In genomic region chr1:110674337-110675059, GRCh38 we compare ENCODE assay signal across 8 cellular contexts. TPM values are rescaled to one million over a fixed set of nuclear protein-coding genes. Genes with fewer than 3 reads are reported as not detected.
DNase-seq lines count a peak whose midpoint lies in the region; ATAC-seq and TF ChIP-seq lines count a peak whose summit lies in the region.

TSS of gene KCNA3 (minus strand) at chr1:110674940. CDS start at chr1:110674809, 131 bp downstream.

- H3K27me3 ChIP-seq in Loucy (ENCODE audit: insufficient read depth, low read length, poor library complexity, severe bottlenecking), result peaks cover 18% of the 10 kb centered on the region
- H3K27me3 ChIP-seq in muscle layer of colon (ENCODE audit: control insufficient read depth in 1 of 2, insufficient read depth in 2 of 2, low read length in 2 of 2), result peaks cover 34 to 39% of the 10 kb centered on the region in 2 donors

- no peak within 1 kb of the TSS for H3K27ac ChIP-seq in muscle layer of colon (ENCODE audit: low read depth, low read length)

- intact Hi-C loops in activated CD4-positive, alpha-beta T cell treated with anti-CD3 and anti-CD28 coated beads for 36 hours (cut with DNase I, micrococcal nuclease), result loop anchor here (5.0 to 10.0 kb wide), 6 partner anchors 460 to 1948 kb away; partner anchors contain the start of genes CEPT1 (in 1 of the 2), DENND2D (in 1 of the 2), DRAM2 (in 1 of the 2) and KCNC4 (in 1 of the 2)
- intact Hi-C loops in dendritic cell treated with granulocyte-macrophage colony-stimulating factor and Interleukin-4, amounts not matched to agents 40 ng/mL and 50 ng/mL, for 4 days (cut with micrococcal nuclease), result no loop called here

- peaks cover 41% of the 10 kb centered on the region for H3K4me1 ChIP-seq in Loucy (ENCODE audit: insufficient read depth, low read length, poor library complexity, severe bottlenecking)
- H3K4me1 ChIP-seq in muscle layer of colon (ENCODE audit: insufficient read depth, low read length), result no peaks in the 10 kb centered on the region

- H3F3A ChIP-seq in Loucy (ENCODE audit: low read depth), result 0 out of 2 replicates have a peak, but pooled peaks cover 6% of the 10 kb centered on the region

- peak within 1 kb of the TSS; percentile 74 for H3K4me3 ChIP-seq in Loucy (ENCODE audit: low read length, poor library complexity, severe bottlenecking)
- H3K4me3 ChIP-seq in muscle layer of colon (ENCODE audit: low read depth in 1 of 2, low read length in 2 of 2), result peak within 1 kb of the TSS; percentile 42 to 45

- peak; percentile 13 for TF ChIP-seq CTCF in GM10266 (IDR thresholded peaks at IDR 0.05; ENCODE audit: control insufficient read depth, insufficient read depth, low read depth, missing control alignments)
- peak; percentile 28 for TF ChIP-seq CTCF in Loucy (conservative IDR thresholded peaks at IDR 0.05; ENCODE audit: low read length)

- peak within 1 kb of the TSS; percentile 99 for H3K4me3 Mint-ChIP-seq in activated CD4-positive, alpha-beta T cell treated with anti-CD3 and anti-CD28 coated beads for 36 hours
- H3K4me3 Mint-ChIP-seq in dendritic cell treated with granulocyte-macrophage colony-stimulating factor and Interleukin-4, amounts not matched to agents 40 ng/mL and 50 ng/mL, for 4 days, result peak within 1 kb of the TSS; percentile 75

- peaks cover 14% of the 10 kb centered on the region; the same call in 1 of the 2 replicates for H3K79me2 ChIP-seq in Loucy (ENCODE audit: insufficient read depth, low read length)

- peaks cover 30% of the 10 kb centered on the region for H3K36me3 Mint-ChIP-seq in activated CD4-positive, alpha-beta T cell treated with anti-CD3 and anti-CD28 coated beads for 36 hours (ENCODE audit: low read depth)
- H3K36me3 Mint-ChIP-seq in dendritic cell treated with granulocyte-macrophage colony-stimulating factor and Interleukin-4, amounts not matched to agents 40 ng/mL and 50 ng/mL, for 4 days (ENCODE audit: low read depth), result no peaks in the 10 kb centered on the region

- H3K27me3 Mint-ChIP-seq in activated CD4-positive, alpha-beta T cell treated with anti-CD3 and anti-CD28 coated beads for 36 hours, result no peaks in the 10 kb centered on the region
- H3K27me3 Mint-ChIP-seq in dendritic cell treated with granulocyte-macrophage colony-stimulating factor and Interleukin-4, amounts not matched to agents 40 ng/mL and 50 ng/mL, for 4 days, result peaks cover 22% of the 10 kb centered on the region

- H3K9me3 Mint-ChIP-seq in activated CD4-positive, alpha-beta T cell treated with anti-CD3 and anti-CD28 coated beads for 36 hours (ENCODE audit: low read depth), result no peaks in the 10 kb centered on the region
- H3K9me3 Mint-ChIP-seq in dendritic cell treated with granulocyte-macrophage colony-stimulating factor and Interleukin-4, amounts not matched to agents 40 ng/mL and 50 ng/mL, for 4 days, result no peaks in the 10 kb centered on the region

- DNase-seq in GM10266 (ENCODE audit: extremely low spot score) (peak; percentile 63), NCI-H1436 treated with DMSO at 0.1 percent for 48 hours (lab: John Stamatoyannopoulos, UW) (no peak)
- DNase-seq in activated CD4-positive, alpha-beta T cell treated with anti-CD3 and anti-CD28 coated beads for 36 hours, result peak; percentile 74
- DNase-seq in stimulated activated CD8-positive, alpha-beta memory T cell treated with anti-CD3 and anti-CD28 coated beads, Interleukin-7, amount 100 ng/mL, for 24 hours (ENCODE audit: low read depth), result peak; percentile 31

- no peaks in the 10 kb centered on the region for H3K9me2 ChIP-seq in Loucy (replicated peaks; ENCODE audit: low read depth, low read length)

- H3K4me2 ChIP-seq in Loucy (ENCODE audit: low read depth, low read length, poor library complexity, severe bottlenecking), result peak within 1 kb of the TSS; percentile 83

- CTCF ChIA-PET in activated CD4-positive, alpha-beta T cell treated with anti-CD3 and anti-CD28 coated beads for 36 hours (lab: Charles Lee), result interaction anchor here (1.0 to 3.4 kb wide), 7 partner anchors 12 to 91 kb away, joined by 4 to 18 read pairs (median 5); no protein-coding TSS in a partner anchor

- peak within 1 kb of the TSS; percentile 90 for H2AFZ ChIP-seq in Loucy (ENCODE audit: low read length)

- POLR2A ChIA-PET in activated CD4-positive, alpha-beta T cell treated with anti-CD3 and anti-CD28 coated beads for 36 hours (lab: Charles Lee), result interaction anchor here (0.7 to 2.8 kb wide), 3 partner anchors 26 to 198 kb away, joined by 3 to 38 read pairs (median 3); no protein-coding TSS in a partner anchor

- H3K27ac Mint-ChIP-seq in activated CD4-positive, alpha-beta T cell treated with anti-CD3 and anti-CD28 coated beads for 36 hours, result peak within 1 kb of the TSS; percentile 99
- peak within 1 kb of the TSS; percentile 62 for H3K27ac Mint-ChIP-seq in dendritic cell treated with granulocyte-macrophage colony-stimulating factor and Interleukin-4, amounts not matched to agents 40 ng/mL and 50 ng/mL, for 4 days

- H3K36me3 ChIP-seq in Loucy (ENCODE audit: insufficient read depth, low read length) (no peaks in the 10 kb centered on the region), muscle layer of colon (ENCODE audit: insufficient read depth, low read length) (no peaks in the 10 kb centered on the region)

- H3K9ac ChIP-seq in Loucy (ENCODE audit: low read depth, low read length, poor library complexity, severe bottlenecking) (peak within 1 kb of the TSS; percentile 65), muscle layer of colon (ENCODE audit: low read length) (no peak within 1 kb of the TSS)

- H3K4me1 Mint-ChIP-seq in activated CD4-positive, alpha-beta T cell treated with anti-CD3 and anti-CD28 coated beads for 36 hours, result peaks cover 34% of the 10 kb centered on the region
- peaks cover 41% of the 10 kb centered on the region for H3K4me1 Mint-ChIP-seq in dendritic cell treated with granulocyte-macrophage colony-stimulating factor and Interleukin-4, amounts not matched to agents 40 ng/mL and 50 ng/mL, for 4 days (ENCODE audit: low read depth)

- peak; percentile 9 for ATAC-seq in activated CD4-positive, alpha-beta T cell treated with anti-CD3 and anti-CD28 coated beads for 36 hours
- ATAC-seq in HG03378 (IDR thresholded peaks at IDR 0.05; ENCODE audit: unreplicated experiment), result no peak

- H4K20me1 ChIP-seq in Loucy (ENCODE audit: insufficient read depth, low read length, poor library complexity, severe bottlenecking), result no peaks in the 10 kb centered on the region

- no peaks in the 10 kb centered on the region for H3K9me3 ChIP-seq in Loucy (ENCODE audit: insufficient read depth, low read depth, low read length)
- H3K9me3 ChIP-seq in muscle layer of colon (ENCODE audit: low read length), result no peaks in the 10 kb centered on the region

RNA-seq across cellular contexts. Expression of gene KCNA3, which starts in this region (rescaled TPM):
- total RNA-seq in activated CD4-positive, alpha-beta T cell treated with anti-CD3 and anti-CD28 coated beads for 36 hours, result 10 to 100 TPM; 20.0 to 20.5 TPM
